ENCODE assay signal across 32 cellular contexts in the genomic region with DNA sequence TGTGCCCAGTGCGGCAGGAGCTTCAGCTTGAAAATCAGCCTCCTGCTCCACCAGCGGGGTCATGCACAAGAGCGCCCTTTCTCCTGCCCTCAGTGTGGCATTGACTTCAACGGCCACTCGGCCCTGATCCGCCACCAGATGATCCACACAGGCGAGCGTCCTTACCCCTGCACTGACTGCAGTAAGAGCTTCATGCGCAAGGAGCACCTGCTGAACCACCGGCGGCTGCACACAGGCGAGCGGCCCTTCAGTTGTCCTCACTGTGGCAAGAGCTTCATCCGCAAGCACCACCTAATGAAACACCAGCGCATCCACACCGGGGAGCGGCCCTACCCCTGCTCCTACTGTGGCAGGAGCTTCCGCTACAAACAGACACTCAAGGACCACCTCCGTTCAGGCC. TPM values are rescaled to one million over a fixed set of nuclear protein-coding genes. Genes with fewer than 3 reads are reported as not detected.
"Had no signal": no experiment of that assay in that cellular context is flagged by ENCODE, and none has a peak within 500 bp of the region (broad histone marks: within the 10 kb centered on the region; RNA-seq: fewer than 3 reads in every experiment).

No MANE protein-coding gene starts in this region.

- H3K27ac Mint-ChIP-seq: activated CD4-positive, alpha-beta memory T cell treated with anti-CD3 and anti-CD28 coated beads, Interleukin-2, amount 10 ng/mL, durations not matched to agents 7 days and 5 days; activated CD8-positive, alpha-beta memory T cell treated with anti-CD3 and anti-CD28 coated beads, Interleukin-2, amount 10 ng/mL, durations not matched to agents 7 days and 5 days; activated naive CD4-positive, alpha-beta T cell treated with anti-CD3 and anti-CD28 coated beads for 36 hours; activated naive CD8-positive, alpha-beta T cell; activated T-helper 2 cell treated with anti-CD3 and anti-CD28 coated beads, Interferon-gamma antibody, Interleukin-2, Interleukin-4, amounts not matched to agents 10 μg/mL and 5 μg/mL and 100 μg/mL, durations not matched to agents 14 hours and 24 hours and 36 hours had no signal

- DNase-seq: activated CD4-positive, alpha-beta memory T cell treated with anti-CD3 and anti-CD28 coated beads, Interleukin-2, amount 10 ng/mL, durations not matched to agents 7 days and 5 days; activated CD4-positive, alpha-beta T cell treated with anti-CD3 and anti-CD28 coated beads for 1 hour; activated CD4-positive, alpha-beta T cell treated with anti-CD3 and anti-CD28 coated beads for 48 hours; activated CD4-positive, CD25-positive, alpha-beta regulatory T cell; activated CD8-positive, alpha-beta memory T cell treated with anti-CD3 and anti-CD28 coated beads for 24 hours; activated CD8-positive, alpha-beta memory T cell treated with anti-CD3 and anti-CD28 coated beads, Interleukin-2, amount 10 ng/mL, durations not matched to agents 7 days and 5 days; activated CD8-positive, alpha-beta memory T cell treated with anti-CD3 and anti-CD28 coated beads, Interleukin-2, amount 50 U/mL, for 48 hours; activated gamma-delta T cell; activated naive CD4-positive, alpha-beta T cell treated with anti-CD3 and anti-CD28 coated beads for 36 hours; amygdala; MM.1S; MV-4-11; NCI-H1092; NCI-H1436 treated with DMSO at 0.1 percent for 48 hours; NCI-H1694 treated with DMSO at 0.1 percent for 48 hours; NCI-H2029; NCI-H345; NCI-H510A; NCI-H526; NCI-H748 treated with DMSO at 0.1 percent for 48 hours; NK-92 treated with Interleukin-12 subunit alpha and Interleukin-12 subunit beta, amount 100 ng/mL, for 24 hours; PC-9; Right ventricle myocardium superior; SW 1271; T-helper 1 cell; T1000; WERI-Rb-1 had no signal

- H3K27me3 Mint-ChIP-seq: activated CD4-positive, alpha-beta memory T cell treated with anti-CD3 and anti-CD28 coated beads, Interleukin-2, amount 10 ng/mL, durations not matched to agents 7 days and 5 days; activated CD8-positive, alpha-beta memory T cell treated with anti-CD3 and anti-CD28 coated beads, Interleukin-2, amount 10 ng/mL, durations not matched to agents 7 days and 5 days; activated naive CD8-positive, alpha-beta T cell had no signal

- H3K27ac ChIP-seq: ascending aorta, cardiac muscle cell, KMS-11, PC-9, WERI-Rb-1 had no signal

- ATAC-seq: activated CD8-positive, alpha-beta memory T cell treated with anti-CD3 and anti-CD28 coated beads, Interleukin-2, amount 10 ng/mL, durations not matched to agents 7 days and 5 days had no signal

- H3K9me3 Mint-ChIP-seq: activated CD4-positive, alpha-beta memory T cell treated with anti-CD3 and anti-CD28 coated beads, Interleukin-2, amount 10 ng/mL, durations not matched to agents 7 days and 5 days; activated naive CD4-positive, alpha-beta T cell treated with anti-CD3 and anti-CD28 coated beads for 36 hours; activated T-helper 2 cell treated with anti-CD3 and anti-CD28 coated beads, Interferon-gamma antibody, Interleukin-2, Interleukin-4, amounts not matched to agents 10 μg/mL and 5 μg/mL and 100 μg/mL, durations not matched to agents 14 hours and 24 hours and 36 hours had no signal

- H3K4me3 Mint-ChIP-seq: activated CD4-positive, alpha-beta memory T cell treated with anti-CD3 and anti-CD28 coated beads, Interleukin-2, amount 10 ng/mL, durations not matched to agents 7 days and 5 days; activated CD8-positive, alpha-beta memory T cell treated with anti-CD3 and anti-CD28 coated beads, Interleukin-2, amount 10 ng/mL, durations not matched to agents 7 days and 5 days; activated naive CD4-positive, alpha-beta T cell treated with anti-CD3 and anti-CD28 coated beads for 36 hours; activated naive CD8-positive, alpha-beta T cell had no signal

RNA-seq across cellular contexts. Expression of a gene that starts 53.1 kb away (rescaled TPM):
- total RNA-seq: ascending aorta had no signal
